In genomic region chr17:35243459-35244204, GRCh38 we compare ENCODE assay signal across 8 cellular contexts. TPM values are rescaled to one million over a fixed set of nuclear protein-coding genes. Genes with fewer than 3 reads are reported as not detected.
A peak's percentile ranks its signal among the peaks of the same experiment; 100 is the strongest.
DNase-seq lines count a peak whose midpoint lies in the region; ATAC-seq and TF ChIP-seq lines count a peak whose summit lies in the region.

No MANE protein-coding gene starts in this region.

- H3K27me3 ChIP-seq in upper lobe of right lung, result no peaks in the 10 kb centered on the region

- peak overlapping the region; percentile 86 for H3K4me3 ChIP-seq in upper lobe of right lung

- ATAC-seq in GM21737 (IDR thresholded peaks at IDR 0.05; ENCODE audit: unreplicated experiment), result peak; percentile 7
- peak; percentile 29 for ATAC-seq in omental fat pad (ENCODE audit: low FRiP score)
- peak; percentile 24 for ATAC-seq in upper lobe of right lung

- TF ChIP-seq CTCF in omental fat pad (IDR thresholded peaks at IDR 0.05) (no peak), upper lobe of right lung (IDR thresholded peaks at IDR 0.05) (no peak)

- H3K36me3 ChIP-seq in upper lobe of right lung, result peaks cover 14% of the 10 kb centered on the region

- DNase-seq in A172 (ENCODE audit: low spot score) (peak; percentile 85), RKO (ENCODE audit: low spot score) (peak; percentile 88), glomerular visceral epithelial cell (ENCODE audit: extremely low spot score) (peak; percentile 66), omental fat pad (ENCODE audit: low spot score) (peak; percentile 46), upper lobe of right lung (peak; percentile 67), NCI-H2107 treated with DMSO at 0.1 percent for 48 hours (lab: John Stamatoyannopoulos, UW; ENCODE audit: unreplicated experiment) (no peak)
- peak; percentile 56 for DNase-seq in activated naive CD4-positive, alpha-beta T cell treated with Interleukin-2 at 50 U/mL for 16 hours

- intact Hi-C loops in upper lobe of right lung (cut with DNase I), result no loop called here

- H3K9me3 ChIP-seq in upper lobe of right lung, result no peaks in the 10 kb centered on the region

- H3K27ac ChIP-seq in upper lobe of right lung, result peak overlapping the region; percentile 99

- peaks cover 46% of the 10 kb centered on the region for H3K4me1 ChIP-seq in upper lobe of right lung

RNA-seq across cellular contexts. Expression of gene SLFN5, which starts 0.8 kb away (rescaled TPM):
- 7.6 and 17.0 TPM in 2 replicates for total RNA-seq in A172 (2014; rRNA removed; shearing (Covaris generic))
- total RNA-seq in omental fat pad, result 10 to 100 TPM; 18.9 to 53.0 (median 32.5) TPM
- total RNA-seq in upper lobe of right lung, result 58.4 TPM

RNA-seq across cellular contexts. Expression of gene SLC35G3, which starts 49.4 kb away (rescaled TPM):
- not detected in 2 replicates for total RNA-seq in A172 (2014; rRNA removed; shearing (Covaris generic))
- total RNA-seq in omental fat pad (not detected), upper lobe of right lung (not detected)
